Comparison of ENCODE assay signal across 8 cellular contexts in the genomic region with DNA sequence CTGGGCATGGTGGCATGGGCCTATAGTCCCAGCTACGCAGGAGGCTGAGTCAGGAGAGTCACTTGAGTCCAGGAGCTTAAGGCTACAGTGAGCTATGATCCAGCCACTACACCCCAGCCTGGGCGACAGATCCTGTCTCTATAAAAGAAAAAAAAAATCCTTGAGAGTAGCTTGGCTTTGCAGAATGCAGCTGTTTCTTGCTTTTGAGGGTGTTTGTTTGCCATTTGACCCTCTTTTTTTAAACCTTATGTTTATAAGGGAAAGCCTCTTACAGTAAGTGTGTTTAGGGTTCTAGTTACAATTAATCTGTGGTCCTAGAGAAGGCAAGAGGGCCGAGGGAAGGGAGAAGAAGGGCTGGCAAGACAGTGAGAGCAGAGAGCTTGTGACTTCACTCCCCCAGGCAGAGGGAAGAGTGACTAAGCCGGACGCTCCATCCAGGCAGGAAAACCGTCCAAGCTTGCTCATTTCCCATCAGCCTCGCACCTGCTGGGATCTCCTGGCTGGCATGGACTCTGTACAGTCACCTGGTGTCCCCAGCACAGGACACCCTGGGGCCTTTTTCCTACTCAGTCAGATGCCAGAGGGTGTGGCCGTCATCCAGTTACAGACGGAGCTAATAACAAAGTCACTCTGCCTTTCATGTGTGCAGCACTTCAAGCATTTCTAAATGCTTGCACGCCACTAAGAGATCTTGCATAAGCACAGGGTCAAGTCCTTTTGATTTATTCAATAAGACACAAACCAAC. TPM values are rescaled to one million over a fixed set of nuclear protein-coding genes. Genes with fewer than 3 reads are reported as not detected.
DNase-seq lines count a peak whose midpoint lies in the region; ATAC-seq and TF ChIP-seq lines count a peak whose summit lies in the region.

No MANE protein-coding gene starts in this region.

- H3K4me1 ChIP-seq in skeletal muscle satellite cell (ENCODE audit: control insufficient read depth, insufficient read depth, low read length), result peaks cover 14% of the 10 kb centered on the region

- CTCF ChIA-PET in AG04449 (lab: Yijun Ruan, JAX), result interaction anchor here (1.0 to 4.4 kb wide), 5 partner anchors 12 to 208 kb away, joined by 3 to 30 read pairs (median 4); no protein-coding TSS in a partner anchor

- H3K4me3 ChIP-seq in AG04449 (ENCODE audit: low read depth, low read length), result no peak overlapping the region
- H3K4me3 ChIP-seq in skeletal muscle satellite cell (ENCODE audit: low read length), result no peak overlapping the region

- H3K36me3 ChIP-seq in skeletal muscle satellite cell (ENCODE audit: insufficient read depth, low read length), result no peaks in the 10 kb centered on the region

- H3K27ac ChIP-seq in VCaP, result peak overlapping the region; percentile 35

- POLR2A ChIA-PET in AG04449 (lab: Yijun Ruan, JAX), result no interaction called here

- peak; percentile 12 for DNase-seq in AG04449 (ENCODE audit: low read depth, low spot score)
- DNase-seq in NCI-H1048 (lab: John Stamatoyannopoulos, UW), result peak; percentile 17
- DNase-seq in left cardiac atrium, result peak; percentile 55

- intact Hi-C loops in left cardiac atrium (cut with DNase I), result no loop called here

- ATAC-seq in left cardiac atrium (peak; percentile 79 to 90), GM21515 (IDR thresholded peaks at IDR 0.05; ENCODE audit: unreplicated experiment) (no peak), HG02973 (IDR thresholded peaks at IDR 0.05; ENCODE audit: unreplicated experiment) (no peak), GM21360 (IDR thresholded peaks at IDR 0.05; ENCODE audit: unreplicated experiment) (no peak)

- peak overlapping the region; percentile 46 for H3K4me2 ChIP-seq in skeletal muscle satellite cell (ENCODE audit: low read length)

- H3K9me3 ChIP-seq in skeletal muscle satellite cell (replicated peaks; ENCODE audit: low read length), result no peaks in the 10 kb centered on the region

- H3K27me3 ChIP-seq in skeletal muscle satellite cell (ENCODE audit: control insufficient read depth, insufficient read depth, low read length), result peaks cover 12% of the 10 kb centered on the region

- TF ChIP-seq CTCF in AG04449 (IDR thresholded peaks at IDR 0.05; ENCODE audit: insufficient read depth, low read length, missing control alignments), result no peak
- TF ChIP-seq CTCF in VCaP (conservative IDR thresholded peaks at IDR 0.05), result no peak

- H3K9ac ChIP-seq in skeletal muscle satellite cell (ENCODE audit: low read depth, low read length), result peak overlapping the region; percentile 12

RNA-seq across cellular contexts. Expression of a gene that starts 55.5 kb away (rescaled TPM):
- total RNA-seq in left cardiac atrium, result 10 to 100 TPM; 17.8 to 23.6 TPM
- total RNA-seq in skeletal muscle satellite cell (2012; rRNA removed), result 11.1 and 14.4 TPM in 2 replicates

Comparison
In these comparisons a context has a peak if more than half of its experiments do, and no peak if none do; other contexts are left out.
1. ATAC-seq: peak in left cardiac atrium (2 of 2); none in GM21515 (single experiment), HG02973 (single experiment) and GM21360 (single experiment).
2. Peak in every context shown above with its lines, with median percentiles within 50 percentile points of each other: DNase-seq.